16 cellular contexts compared by ENCODE assay signal in genomic region chr3:185052631-185053030, GRCh38.
DNase-seq lines count a peak whose midpoint lies in the region; ATAC-seq and TF ChIP-seq lines count a peak whose summit lies in the region.
"Had no signal": no experiment of that assay in that cellular context is flagged by ENCODE, and none has a peak within 500 bp of the region (broad histone marks: within the 10 kb centered on the region; RNA-seq: fewer than 3 reads in every experiment).

No MANE protein-coding gene starts in this region.

- H3K9me3 Mint-ChIP-seq in GM23338 (peaks cover 6% of the 10 kb centered on the region; the same call in 2 of the 3 replicates), WTC11 (peaks cover 20% of the 10 kb centered on the region)

- POLR2A ChIA-PET in WTC11 (lab: Charles Lee), result no interaction called here

- peaks cover 5% of the 10 kb centered on the region for H3K27me3 Mint-ChIP-seq in GM23338 (ENCODE audit: insufficient read depth, low read depth, poor library complexity)
- H3K27me3 Mint-ChIP-seq in WTC11 (ENCODE audit: low read depth), result no peaks in the 10 kb centered on the region; the same call in 1 of the 2 replicates
- H3K27me3 Mint-ChIP-seq: CD8-positive, alpha-beta memory T cell had no signal

- peak; percentile 67 for ATAC-seq in GM23338
- ATAC-seq in WTC11, result peak; percentile 67
- ATAC-seq in GM21381 (IDR thresholded peaks at IDR 0.05; ENCODE audit: unreplicated experiment), result no peak
- ATAC-seq in GM18517 (IDR thresholded peaks at IDR 0.05; ENCODE audit: unreplicated experiment), result no peak
- ATAC-seq: A549, K562 had no signal

- TF ChIP-seq CTCF in GM23338 (conservative IDR thresholded peaks at IDR 0.05; ENCODE audit: low read depth in 2 of 2) (peak; percentile 19 to 49; a peak in 2 of 4 replicates), WTC11 (IDR thresholded peaks at IDR 0.05) (no peak)

- H3K4me1 Mint-ChIP-seq in GM23338, result no peaks in the 10 kb centered on the region; the same call in 2 of the 3 replicates
- no peaks in the 10 kb centered on the region for H3K4me1 Mint-ChIP-seq in WTC11
- H3K4me1 Mint-ChIP-seq: CD8-positive, alpha-beta memory T cell had no signal

- no peaks in the 10 kb centered on the region for H4K20me1 ChIP-seq in GM23338 (replicated peaks; ENCODE audit: insufficient read depth)
- H4K20me1 ChIP-seq: BLaER1 had no signal

- H3K27ac Mint-ChIP-seq in GM23338, result no peak overlapping the region
- H3K27ac Mint-ChIP-seq in WTC11, result no peak overlapping the region
- H3K27ac Mint-ChIP-seq: CD8-positive, alpha-beta memory T cell had no signal

- DNase-seq in AG20443 (ENCODE audit: low spot score), result peak; percentile 1
- DNase-seq in GM23338 (ENCODE audit: low spot score), result peak; percentile 41
- no peak for DNase-seq in WTC11 (ENCODE audit: low spot score)
- peak; percentile 20 for DNase-seq in iPS-NIHi7 (ENCODE audit: extremely low spot score)
- DNase-seq in NCI-H82 (lab: John Stamatoyannopoulos, UW), result no peak
- DNase-seq: AML-193; Caco-2; CD8-positive, alpha-beta memory T cell; DND-41; GF-D8 had no signal

- H3F3A ChIP-seq in GM23338 (replicated peaks; ENCODE audit: low read depth), result no peaks in the 10 kb centered on the region

- CTCF ChIA-PET in WTC11 (lab: Charles Lee), result interaction anchor here (1.5 to 1.6 kb wide), 2 partner anchors 18 to 217 kb away, joined by 3 to 6 read pairs; no protein-coding TSS in a partner anchor

- H3K27ac ChIP-seq in GM23338 (ENCODE audit: low read depth), result no peak overlapping the region
- H3K27ac ChIP-seq: A549, BLaER1, HL-60 had no signal

- no peak overlapping the region for H3K4me3 ChIP-seq in GM23338
- H3K4me3 ChIP-seq: A549, BLaER1, K562 had no signal

- no peaks in the 10 kb centered on the region for H3K4me1 ChIP-seq in GM23338 (ENCODE audit: insufficient read depth)
- H3K4me1 ChIP-seq: A549, BLaER1, Caco-2 had no signal

- no peaks in the 10 kb centered on the region for H3K27me3 ChIP-seq in GM23338 (ENCODE audit: insufficient read depth)
- H3K27me3 ChIP-seq: BLaER1 had no signal

- H3K4me2 ChIP-seq in GM23338, result no peak overlapping the region
- H3K4me2 ChIP-seq: A549, BLaER1 had no signal

- H3K79me2 ChIP-seq in GM23338 (replicated peaks; ENCODE audit: insufficient read depth), result no peaks in the 10 kb centered on the region

- no peaks in the 10 kb centered on the region for H3K9me2 ChIP-seq in GM23338 (ENCODE audit: insufficient read depth)

- peaks cover 3% of the 10 kb centered on the region; the same call in 1 of the 2 replicates for H3K36me3 ChIP-seq in GM23338 (ENCODE audit: insufficient read depth)

- H3K36me3 Mint-ChIP-seq in GM23338 (ENCODE audit: low read depth), result peaks cover 44% of the 10 kb centered on the region
- H3K36me3 Mint-ChIP-seq in WTC11, result peaks cover 47% of the 10 kb centered on the region

- H3K4me3 Mint-ChIP-seq in GM23338, result no peak overlapping the region
- H3K4me3 Mint-ChIP-seq in WTC11, result no peak overlapping the region
- H3K4me3 Mint-ChIP-seq: CD8-positive, alpha-beta memory T cell had no signal

- H2AFZ ChIP-seq in GM23338, result no peak overlapping the region

TF ChIP-seq in GM23338, 12 proteins besides CTCF, POLR2A, EP300 and RAD21:
- TF ChIP-seq NANOG (IDR thresholded peaks at IDR 0.05; ENCODE audit: borderline replicate concordance), result no peak
- TF ChIP-seq EZH2phosphoT487 (IDR thresholded peaks at IDR 0.05; ENCODE audit: unreplicated experiment), result no peak
- no peak for TF ChIP-seq STAT1 (IDR thresholded peaks at IDR 0.05; ENCODE audit: unreplicated experiment)
- no peak for TF ChIP-seq ZNF331 (CRISPR knock-in tag; IDR thresholded peaks at IDR 0.05; ENCODE audit: low read depth)
- TF ChIP-seq POLR2AphosphoS5 (IDR thresholded peaks at IDR 0.05; ENCODE audit: low read depth), result no peak
- no peak for TF ChIP-seq EZH2 (IDR thresholded peaks at IDR 0.05; ENCODE audit: low read depth, unreplicated experiment)

TF ChIP-seq in WTC11, 78 proteins besides CTCF, POLR2A, EP300 and RAD21:
- no peak for TF ChIP-seq ZBTB43 (CRISPR knock-in tag; IDR thresholded peaks at IDR 0.05)
- no peak for TF ChIP-seq TCF7 (CRISPR knock-in tag; IDR thresholded peaks at IDR 0.05; ENCODE audit: low read depth)
- TF ChIP-seq ZNF219 (CRISPR knock-in tag; IDR thresholded peaks at IDR 0.05; ENCODE audit: borderline replicate concordance), result no peak
- TF ChIP-seq, protein P1, sequence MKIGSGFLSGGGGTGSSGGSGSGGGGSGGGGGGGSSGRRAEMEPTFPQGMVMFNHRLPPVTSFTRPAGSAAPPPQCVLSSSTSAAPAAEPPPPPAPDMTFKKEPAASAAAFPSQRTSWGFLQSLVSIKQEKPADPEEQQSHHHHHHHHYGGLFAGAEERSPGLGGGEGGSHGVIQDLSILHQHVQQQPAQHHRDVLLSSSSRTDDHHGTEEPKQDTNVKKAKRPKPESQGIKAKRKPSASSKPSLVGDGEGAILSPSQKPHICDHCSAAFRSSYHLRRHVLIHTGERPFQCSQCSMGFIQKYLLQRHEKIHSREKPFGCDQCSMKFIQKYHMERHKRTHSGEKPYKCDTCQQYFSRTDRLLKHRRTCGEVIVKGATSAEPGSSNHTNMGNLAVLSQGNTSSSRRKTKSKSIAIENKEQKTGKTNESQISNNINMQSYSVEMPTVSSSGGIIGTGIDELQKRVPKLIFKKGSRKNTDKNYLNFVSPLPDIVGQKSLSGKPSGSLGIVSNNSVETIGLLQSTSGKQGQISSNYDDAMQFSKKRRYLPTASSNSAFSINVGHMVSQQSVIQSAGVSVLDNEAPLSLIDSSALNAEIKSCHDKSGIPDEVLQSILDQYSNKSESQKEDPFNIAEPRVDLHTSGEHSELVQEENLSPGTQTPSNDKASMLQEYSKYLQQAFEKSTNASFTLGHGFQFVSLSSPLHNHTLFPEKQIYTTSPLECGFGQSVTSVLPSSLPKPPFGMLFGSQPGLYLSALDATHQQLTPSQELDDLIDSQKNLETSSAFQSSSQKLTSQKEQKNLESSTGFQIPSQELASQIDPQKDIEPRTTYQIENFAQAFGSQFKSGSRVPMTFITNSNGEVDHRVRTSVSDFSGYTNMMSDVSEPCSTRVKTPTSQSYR (CRISPR knock-in tag; IDR thresholded peaks at IDR 0.05), result no peak
- TF ChIP-seq, protein P2, sequence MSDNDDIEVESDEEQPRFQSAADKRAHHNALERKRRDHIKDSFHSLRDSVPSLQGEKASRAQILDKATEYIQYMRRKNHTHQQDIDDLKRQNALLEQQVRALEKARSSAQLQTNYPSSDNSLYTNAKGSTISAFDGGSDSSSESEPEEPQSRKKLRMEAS (CRISPR knock-in tag; IDR thresholded peaks at IDR 0.05), result no peak
- no peak for TF ChIP-seq CDX4 (CRISPR knock-in tag; IDR thresholded peaks at IDR 0.05; ENCODE audit: borderline replicate concordance)
- TF ChIP-seq, protein P3, sequence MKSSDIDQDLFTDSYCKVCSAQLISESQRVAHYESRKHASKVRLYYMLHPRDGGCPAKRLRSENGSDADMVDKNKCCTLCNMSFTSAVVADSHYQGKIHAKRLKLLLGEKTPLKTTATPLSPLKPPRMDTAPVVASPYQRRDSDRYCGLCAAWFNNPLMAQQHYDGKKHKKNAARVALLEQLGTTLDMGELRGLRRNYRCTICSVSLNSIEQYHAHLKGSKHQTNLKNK (CRISPR knock-in tag; IDR thresholded peaks at IDR 0.05), result no peak
- no peak for TF ChIP-seq ZSCAN18 (CRISPR knock-in tag; IDR thresholded peaks at IDR 0.05)
- TF ChIP-seq MXD4 (CRISPR knock-in tag; IDR thresholded peaks at IDR 0.05; ENCODE audit: borderline replicate concordance), result no peak
- TF ChIP-seq, protein P4, sequence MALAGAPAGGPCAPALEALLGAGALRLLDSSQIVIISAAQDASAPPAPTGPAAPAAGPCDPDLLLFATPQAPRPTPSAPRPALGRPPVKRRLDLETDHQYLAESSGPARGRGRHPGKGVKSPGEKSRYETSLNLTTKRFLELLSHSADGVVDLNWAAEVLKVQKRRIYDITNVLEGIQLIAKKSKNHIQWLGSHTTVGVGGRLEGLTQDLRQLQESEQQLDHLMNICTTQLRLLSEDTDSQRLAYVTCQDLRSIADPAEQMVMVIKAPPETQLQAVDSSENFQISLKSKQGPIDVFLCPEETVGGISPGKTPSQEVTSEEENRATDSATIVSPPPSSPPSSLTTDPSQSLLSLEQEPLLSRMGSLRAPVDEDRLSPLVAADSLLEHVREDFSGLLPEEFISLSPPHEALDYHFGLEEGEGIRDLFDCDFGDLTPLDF (CRISPR knock-in tag; IDR thresholded peaks at IDR 0.05), result no peak
- TF ChIP-seq TEAD1 (CRISPR knock-in tag; IDR thresholded peaks at IDR 0.05), result no peak

Comparison
In these comparisons a context has a peak if more than half of its experiments do, and no peak if none do; other contexts are left out.
1. DNase-seq: peak in AG20443 (single experiment), GM23338 (single experiment) and iPS-NIHi7 (single experiment); none in WTC11 (single experiment) and NCI-H82 (single experiment).
2. ATAC-seq: peak in GM23338 (single experiment) and WTC11 (single experiment); none in GM21381 (single experiment) and GM18517 (single experiment).